Comparison of ENCODE assay signal across 8 cellular contexts in genomic region chr6:28136585-28137457, GRCh38. TPM values are rescaled to one million over a fixed set of nuclear protein-coding genes. Genes with fewer than 3 reads are reported as not detected.
A peak's percentile ranks its signal among the peaks of the same experiment; 100 is the strongest.
DNase-seq lines count a peak whose midpoint lies in the region; ATAC-seq and TF ChIP-seq lines count a peak whose summit lies in the region.

No MANE protein-coding gene starts in this region.

- TF ChIP-seq CTCF in chondrocyte (IDR thresholded peaks at IDR 0.05) (peak; percentile 3), kidney epithelial cell (IDR thresholded peaks at IDR 0.05; ENCODE audit: insufficient read depth, low read length, poor library complexity, severe bottlenecking) (no peak)

- peaks cover 46% of the 10 kb centered on the region for H3K4me1 Mint-ChIP-seq in chondrocyte (ENCODE audit: low read depth)

- H3K27me3 ChIP-seq in kidney epithelial cell (ENCODE audit: control insufficient read depth, insufficient read depth, low read length): no peaks in the 10 kb centered on the region

- peak; percentile 87 for DNase-seq in AG08396 (ENCODE audit: low spot score)
- peak; percentile 85 to 96 for DNase-seq in NCI-H446 (lab: John Stamatoyannopoulos, UW)
- peak; percentile 62 for DNase-seq in activated CD4-positive, alpha-beta T cell treated with anti-CD3 and anti-CD28 coated beads for 1 hour
- DNase-seq in chondrocyte (ENCODE audit: low spot score): peak; percentile 91
- peak; percentile 51 for DNase-seq in kidney epithelial cell (ENCODE audit: low read depth)
- peak; percentile 47 to 58 for DNase-seq in stimulated activated CD4-positive, alpha-beta T cell treated with anti-CD3 and anti-CD28 coated beads, Interleukin-15, amount 100 ng/mL, for 1 hour (ENCODE audit: low read depth in 1 of 2, low spot score in 1 of 2)

- peaks cover 1% of the 10 kb centered on the region for H3K36me3 ChIP-seq in kidney epithelial cell (ENCODE audit: control insufficient read depth, insufficient read depth, low read length)

- peak overlapping the region; percentile 70 for H3K4me3 ChIP-seq in kidney epithelial cell (ENCODE audit: low read depth, low read length)

- peak; percentile 59 for ATAC-seq in GM19023 (IDR thresholded peaks at IDR 0.05; ENCODE audit: unreplicated experiment)
- peak; percentile 53 for ATAC-seq in HG03280 (IDR thresholded peaks at IDR 0.05; ENCODE audit: unreplicated experiment)

- H3K36me3 Mint-ChIP-seq in chondrocyte (ENCODE audit: low read depth): peaks cover 3% of the 10 kb centered on the region

- H3K9me3 Mint-ChIP-seq in chondrocyte (ENCODE audit: low read depth): no peaks in the 10 kb centered on the region

- H3K27ac Mint-ChIP-seq in chondrocyte (ENCODE audit: unreplicated experiment): peak overlapping the region; percentile 98

- peak overlapping the region; percentile 98 for H3K4me3 Mint-ChIP-seq in chondrocyte (ENCODE audit: unreplicated experiment)

- no peaks in the 10 kb centered on the region for H3K27me3 Mint-ChIP-seq in chondrocyte (ENCODE audit: low read depth)

RNA-seq across cellular contexts. Expression of gene ZKSCAN8, which starts 4.9 kb away (rescaled TPM):
- total RNA-seq in chondrocyte (21.4 to 25.6 TPM (median 22.2 TPM) in 3 replicates), kidney epithelial cell (16.4 and 17.9 TPM in 2 replicates)

RNA-seq across cellular contexts. Expression of gene ZSCAN16, which starts 12.4 kb away (rescaled TPM):
- total RNA-seq in chondrocyte (2.5 to 3.0 TPM (median 3.0 TPM) in 3 replicates), kidney epithelial cell (6.4 and 10.5 TPM in 2 replicates)

RNA-seq across cellular contexts. Expression of gene ZNF165, which starts 56.5 kb away (rescaled TPM):
- 0.25 to 0.39 TPM (median 0.26 TPM) in 3 replicates for total RNA-seq in chondrocyte
- total RNA-seq in kidney epithelial cell: 15.4 and 16.8 TPM in 2 replicates

Comparison
In these comparisons a context has a peak if more than half of its experiments do, and no peak if none do; other contexts are left out.
1. Peak in every context shown above with its lines: DNase-seq, ATAC-seq and H3K4me3 ChIP-seq.
2. RNA of gene ZNF165, which starts 56.5 kb away (total RNA-seq): 15.4 to 16.8 TPM in kidney epithelial cell; 0.25 to 0.39 TPM in chondrocyte; every median in the first group is over 10 times any median in the second.